ENCODE assay signal across 13 cellular contexts in the genomic region with DNA sequence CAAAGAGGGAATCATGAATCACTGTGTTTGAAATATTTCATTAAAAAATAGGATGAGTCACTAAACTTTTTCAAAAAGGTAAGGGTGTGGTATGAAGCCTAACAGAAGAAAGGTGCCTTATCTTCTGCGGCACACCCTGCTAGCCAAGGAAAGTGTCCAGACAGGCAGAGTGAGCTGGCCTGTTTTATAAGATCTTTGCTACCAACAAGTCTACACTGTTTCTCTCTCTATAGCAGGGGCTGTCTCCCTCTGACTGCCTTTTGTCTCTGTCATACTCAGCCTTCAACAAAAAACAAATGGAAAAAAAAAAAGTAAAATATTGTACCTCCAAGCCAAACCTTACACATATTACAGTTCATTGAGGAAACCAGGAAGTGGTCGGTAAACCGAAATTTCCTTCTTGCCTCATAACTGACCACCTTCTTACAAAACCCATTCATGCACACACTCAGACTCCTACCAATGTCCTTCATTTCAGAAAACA. TPM values are rescaled to one million over a fixed set of nuclear protein-coding genes. Genes with fewer than 3 reads are reported as not detected.
DNase-seq lines count a peak whose midpoint lies in the region; ATAC-seq, FAIRE-seq and TF ChIP-seq lines count a peak whose summit lies in the region.
"Had no signal": no experiment of that assay in that cellular context is flagged by ENCODE, and none has a peak within 500 bp of the region (broad histone marks: within the 10 kb centered on the region; RNA-seq: fewer than 3 reads in every experiment).

No MANE protein-coding gene starts in this region.

- H3K9ac ChIP-seq in K562 (ENCODE audit: insufficient read depth in 1 of 2, low read depth in 2 of 2, low read length in 2 of 2), result no peak overlapping the region; a peak in 2 of 4 replicates

- no peak for TF ChIP-seq RAD21 in K562 (CRISPR knock-in tag; conservative IDR thresholded peaks at IDR 0.05 in 1 of 2, IDR thresholded peaks at IDR 0.05 in 1 of 2)

- intact Hi-C loops in K562 (cut with micrococcal nuclease) (no loop called here), body of pancreas (cut with DNase I) (no loop called here), cardiac septum (cut with DNase I) (no loop called here), vagina (cut with DNase I) (no loop called here)

- CTCF ChIA-PET in K562 (lab: Yijun Ruan, JAX; ENCODE audit: low intra/inter-chr PET ratio), result no interaction called here

- H2AFZ ChIP-seq in K562 (ENCODE audit: low read depth, low read length), result no peak overlapping the region

- H3K36me3 ChIP-seq in K562 (ENCODE audit: control insufficient read depth, insufficient read depth, low read length) (peaks cover 10% of the 10 kb centered on the region), body of pancreas (replicated peaks in 1 of 2; ENCODE audit: insufficient read depth in 1 of 2, low read depth in 2 of 2) (no peaks in the 10 kb centered on the region), vagina (no peaks in the 10 kb centered on the region)

- no peak for TF ChIP-seq CTCF in K562 (IDR thresholded peaks at IDR 0.05 in 2 of 3, conservative IDR thresholded peaks at IDR 0.05 in 1 of 3; ENCODE audit: insufficient read depth in 2 of 3, low read depth in 1 of 3, low read length in 3 of 3)
- TF ChIP-seq CTCF in body of pancreas (IDR thresholded peaks at IDR 0.05), result no peak
- TF ChIP-seq CTCF in vagina (IDR thresholded peaks at IDR 0.05), result no peak

- H3K79me2 ChIP-seq in K562 (ENCODE audit: control insufficient read depth, insufficient read depth, low read length), result peaks cover 84% of the 10 kb centered on the region

- H3K27me3 ChIP-seq in K562 (ENCODE audit: control insufficient read depth in 2 of 2, insufficient read depth in 2 of 2, low read length in 2 of 2), result no peaks in the 10 kb centered on the region
- H3K27me3 ChIP-seq in body of pancreas, result no peaks in the 10 kb centered on the region
- no peaks in the 10 kb centered on the region for H3K27me3 ChIP-seq in vagina

- peaks cover 11% of the 10 kb centered on the region for H3K9me1 ChIP-seq in K562 (ENCODE audit: control insufficient read depth, insufficient read depth, low read length)

- H3K4me3 ChIP-seq in K562 (no peak overlapping the region), body of pancreas (no peak overlapping the region), vagina (no peak overlapping the region)

- H3K4me1 ChIP-seq in K562 (replicated peaks in 1 of 2; ENCODE audit: control insufficient read depth in 2 of 2, insufficient read depth in 2 of 2, low read length in 2 of 2) (peaks cover 35 to 53% of the 10 kb centered on the region in 2 experiments), body of pancreas (peaks cover 6% of the 10 kb centered on the region), vagina (peaks cover 83% of the 10 kb centered on the region)

- peak overlapping the region; percentile 41; the same call in 1 of the 2 replicates for H3K4me2 ChIP-seq in K562 (ENCODE audit: insufficient read depth, low read length)

- peaks cover 17% of the 10 kb centered on the region for H4K20me1 ChIP-seq in K562 (replicated peaks; ENCODE audit: control insufficient read depth, insufficient read depth, low read length)

- DNase-seq in GM12891 (ENCODE audit: insufficient read length, low spot score) (no peak), NCI-H69 (lab: John Stamatoyannopoulos, UW) (peak; percentile 19), K562 (ENCODE audit: extremely low read depth in 1 of 4, low spot score in 3 of 4) (peak; percentile 69 to 83 (median 82)), renal cortical epithelial cell (ENCODE audit: low read depth) (peak; percentile 28), body of pancreas (no peak), cardiac septum (ENCODE audit: low spot score) (no peak), NCI-H146 treated with DMSO at 0.1 percent for 48 hours (lab: John Stamatoyannopoulos, UW; ENCODE audit: unreplicated experiment) (no peak), vagina (ENCODE audit: extremely low spot score in 2 of 2) (no peak)
- DNase-seq: activated gamma-delta T cell, EL, endodermal cell, NCI-H526 treated with DMSO at 0.1 percent for 48 hours had no signal

- no peak for TF ChIP-seq POLR2A in GM12891 (IDR thresholded peaks at IDR 0.05; ENCODE audit: low read depth, low read length)
- no peak for TF ChIP-seq POLR2A in K562 (conservative IDR thresholded peaks at IDR 0.05)
- TF ChIP-seq POLR2A in body of pancreas (IDR thresholded peaks at IDR 0.05), result no peak
- TF ChIP-seq POLR2A in vagina (IDR thresholded peaks at IDR 0.05), result no peak

- FAIRE-seq in GM12891 (lab: Jason Lieb, UNC), result no peak
- FAIRE-seq in K562 (lab: Jason Lieb, UNC), result peak; percentile 88
- FAIRE-seq: islet of Langerhans had no signal

- H3K9me3 ChIP-seq in K562 (replicated peaks; ENCODE audit: control insufficient read depth, insufficient read depth, low read depth, low read length) (no peaks in the 10 kb centered on the region), body of pancreas (no peaks in the 10 kb centered on the region), vagina (no peaks in the 10 kb centered on the region)

- H3K27ac ChIP-seq in K562 (ENCODE audit: extremely low read depth, low read depth, low read length), result peak overlapping the region; percentile 30; the same call in 2 of the 3 replicates
- no peak overlapping the region for H3K27ac ChIP-seq in body of pancreas
- H3K27ac ChIP-seq in vagina, result no peak overlapping the region

- no TSS peak for BruUV-seq in K562 (replicated peaks; lab: Mats Ljungman, UMichigan)

- peak; percentile 37; the same call in 1 of the 2 replicates for TF ChIP-seq EP300 in K562 (IDR thresholded peaks at IDR 0.05; ENCODE audit: low read length)

- in situ Hi-C loops in K562 (cut with MboI), result no loop called here

- POLR2A ChIA-PET in K562 (lab: Yijun Ruan, JAX), result interaction anchor here (1.0 to 3.2 kb wide), 6 partner anchors 10 to 679 kb away, joined by 3 to 11 read pairs (median 6); a partner anchor contains a TSS

- 12% methylated on average over 3 of the region's 3 CpGs for WGBS in K562 (ENCODE audit: insufficient coverage, low coverage, missing lambda C conversion rate)
- 69 to 75% methylated on average over 3 of the region's 3 CpGs for WGBS in body of pancreas, 2 donors

- ATAC-seq in K562 (peak; percentile 76), body of pancreas (no peak)

RNA-seq across cellular contexts. Expression of a gene that starts 9.1 kb away (rescaled TPM):
- polyA plus RNA-seq in GM12891 (2012; ENCODE audit: low read depth, missing spikeins), result 18.5 TPM
- total RNA-seq in K562 (2011; cell fraction: chromatin; rRNA removed; ENCODE audit: low replicate concordance), result 109 and 142 TPM in 2 replicates
- 125 and 127 TPM in 2 replicates for total RNA-seq in K562 (2011; cell fraction: nucleolus; rRNA removed)
- 125 and 135 TPM in 2 replicates for total RNA-seq in K562 (2011; cell fraction: nucleoplasm; rRNA removed)
- total RNA-seq in K562 (2014; rRNA removed) (77.1 and 78.6 TPM in 2 replicates), K562 (2014; rRNA removed; fragmentation: Illumina TruSeq; extraction: Trizol) (60.2 and 61.9 TPM in 2 replicates), K562 (2015; rRNA removed; fragmentation: Illumina TruSeq; extraction: Trizol) (62.0 and 67.2 TPM in 2 replicates), K562 (2021) (78.4 and 81.8 TPM in 2 replicates), renal cortical epithelial cell (59.9 and 81.4 TPM in 2 replicates), body of pancreas (10 to 100 TPM; 32.2 to 32.3 TPM), cardiac septum (43.8 TPM), vagina (83.5 TPM)
- polyA plus RNA-seq in K562 (2011; rRNA removed) (120 and 137 TPM in 2 replicates), K562 (2014; fragmentation: Illumina TruSeq; extraction: Trizol) (98.3 and 100 TPM in 2 replicates), K562 (2014; fragmentation: Nextera tagmentation; extraction: Ambion mirVana) (10 to 100 TPM; 10.3 to 11.5 TPM), K562 (2014; rRNA removed) (50.4 and 57.0 TPM in 2 replicates)
- polyA plus RNA-seq in K562 (2011; cell fraction: cytosol; rRNA removed), result 128 and 154 TPM in 2 replicates
- polyA plus RNA-seq in K562 (2011; cell fraction: nucleus; rRNA removed), result 109 and 127 TPM in 2 replicates
- 64.4 and 69.1 TPM in 2 replicates for polyA plus RNA-seq in K562 (2012)
- polyA minus RNA-seq in K562 (2011; rRNA and poly(A)+ RNA removed), result 182 and 274 TPM in 2 replicates
- polyA minus RNA-seq in K562 (2011; cell fraction: cytosol; rRNA and poly(A)+ RNA removed), result 53.8 and 89.1 TPM in 2 replicates
- 47.1 and 72.9 TPM in 2 replicates for polyA minus RNA-seq in K562 (2011; cell fraction: nucleus; rRNA and poly(A)+ RNA removed)

RNA-seq across cellular contexts. Expression of a gene that starts 9.2 kb away (rescaled TPM):
- 51.5 TPM for polyA plus RNA-seq in GM12891 (2012; ENCODE audit: low read depth, missing spikeins)
- 124 and 137 TPM in 2 replicates for total RNA-seq in K562 (2011; cell fraction: chromatin; rRNA removed; ENCODE audit: low replicate concordance)
- total RNA-seq in K562 (2011; cell fraction: nucleolus; rRNA removed), result 87.0 and 90.4 TPM in 2 replicates
- 129 and 185 TPM in 2 replicates for total RNA-seq in K562 (2011; cell fraction: nucleoplasm; rRNA removed)
- total RNA-seq in K562 (2014; rRNA removed), result 112 and 119 TPM in 2 replicates
- total RNA-seq in K562 (2014; rRNA removed; fragmentation: Illumina TruSeq; extraction: Trizol), result 119 TPM in 2 replicates
- 105 and 107 TPM in 2 replicates for total RNA-seq in K562 (2015; rRNA removed; fragmentation: Illumina TruSeq; extraction: Trizol)
- total RNA-seq in K562 (2021), result 87.4 and 98.3 TPM in 2 replicates
- 132 and 154 TPM in 2 replicates for polyA plus RNA-seq in K562 (2011; rRNA removed)
- 67.9 and 117 TPM in 2 replicates for polyA plus RNA-seq in K562 (2011; cell fraction: cytosol; rRNA removed)
- 104 and 118 TPM in 2 replicates for polyA plus RNA-seq in K562 (2011; cell fraction: nucleus; rRNA removed)
- 61.4 and 143 TPM in 2 replicates for polyA plus RNA-seq in K562 (2012)
- 88.5 and 99.2 TPM in 2 replicates for polyA plus RNA-seq in K562 (2014; fragmentation: Illumina TruSeq; extraction: Trizol)
- polyA plus RNA-seq in K562 (2014; fragmentation: Nextera tagmentation; extraction: Ambion mirVana), result 100 to 1,000 TPM; 236 to 237 TPM
- 110 and 134 TPM in 2 replicates for polyA plus RNA-seq in K562 (2014; rRNA removed)
- 130 and 154 TPM in 2 replicates for polyA minus RNA-seq in K562 (2011; rRNA and poly(A)+ RNA removed)
- polyA minus RNA-seq in K562 (2011; cell fraction: cytosol; rRNA and poly(A)+ RNA removed), result 25.9 and 38.0 TPM in 2 replicates
- 37.3 and 60.9 TPM in 2 replicates for polyA minus RNA-seq in K562 (2011; cell fraction: nucleus; rRNA and poly(A)+ RNA removed)
- 59.4 and 63.9 TPM in 2 replicates for total RNA-seq in renal cortical epithelial cell
- 10 to 100 TPM; 18.2 to 33.6 TPM for total RNA-seq in body of pancreas
- 29.6 TPM for total RNA-seq in cardiac septum
- total RNA-seq in vagina, result 56.2 TPM

RNA-seq across cellular contexts. Expression of a gene that starts 59.3 kb away (rescaled TPM):
- not detected for polyA plus RNA-seq in GM12891 (2012; ENCODE audit: low read depth, missing spikeins)
- not detected in 2 replicates for total RNA-seq in K562 (2011; cell fraction: chromatin; rRNA removed; ENCODE audit: low replicate concordance)
- 0.33 TPM in 1 of 2 replicates, not detected in the other for total RNA-seq in K562 (2011; cell fraction: nucleolus; rRNA removed)
- not detected in 2 replicates for total RNA-seq in K562 (2011; cell fraction: nucleoplasm; rRNA removed)
- 0.33 TPM in 1 of 2 replicates, not detected in the other for total RNA-seq in K562 (2014; rRNA removed)
- total RNA-seq in K562 (2014; rRNA removed; fragmentation: Illumina TruSeq; extraction: Trizol), result not detected in 2 replicates
- not detected in 2 replicates for total RNA-seq in K562 (2015; rRNA removed; fragmentation: Illumina TruSeq; extraction: Trizol)
- not detected in 2 replicates for total RNA-seq in K562 (2021)
- polyA plus RNA-seq in K562 (2011; rRNA removed), result 0.19 TPM in 1 of 2 replicates, not detected in the other
- polyA plus RNA-seq in K562 (2011; cell fraction: cytosol; rRNA removed), result 0.27 TPM in 1 of 2 replicates, not detected in the other
- polyA plus RNA-seq in K562 (2011; cell fraction: nucleus; rRNA removed), result 0.41 and 0.52 TPM in 2 replicates
- polyA plus RNA-seq in K562 (2012), result 0.19 TPM in 1 of 2 replicates, not detected in the other
- not detected in 2 replicates for polyA plus RNA-seq in K562 (2014; fragmentation: Illumina TruSeq; extraction: Trizol)
- not detected for polyA plus RNA-seq in K562 (2014; fragmentation: Nextera tagmentation; extraction: Ambion mirVana)
- not detected in 2 replicates for polyA plus RNA-seq in K562 (2014; rRNA removed)
- polyA minus RNA-seq in K562 (2011; rRNA and poly(A)+ RNA removed), result not detected in 2 replicates
- polyA minus RNA-seq in K562 (2011; cell fraction: cytosol; rRNA and poly(A)+ RNA removed), result not detected in 2 replicates
- polyA minus RNA-seq in K562 (2011; cell fraction: nucleus; rRNA and poly(A)+ RNA removed), result 0.54 TPM in 1 of 2 replicates, not detected in the other
- total RNA-seq in renal cortical epithelial cell, result 0.55 TPM in 1 of 2 replicates, not detected in the other
- 10 to 100 TPM in 1 of 2 donors, 1 to 10 TPM in 1; 4.9 to 22.1 TPM for total RNA-seq in body of pancreas
- 77.1 TPM for total RNA-seq in cardiac septum
- 41.7 TPM for total RNA-seq in vagina
- total RNA-seq: endodermal cell had no signal

Comparison
In these comparisons a context has a peak if more than half of its experiments do, and no peak if none do; other contexts are left out.
1. DNase-seq: peak in NCI-H69 (single experiment), K562 (4 of 4) and renal cortical epithelial cell (single experiment); none in GM12891 (single experiment), body of pancreas (0 of 4), cardiac septum (single experiment), NCI-H146 treated with DMSO at 0.1 percent for 48 hours (single experiment) and vagina (0 of 2).